ENCODE assay signal across 11 cellular contexts in the genomic region with DNA sequence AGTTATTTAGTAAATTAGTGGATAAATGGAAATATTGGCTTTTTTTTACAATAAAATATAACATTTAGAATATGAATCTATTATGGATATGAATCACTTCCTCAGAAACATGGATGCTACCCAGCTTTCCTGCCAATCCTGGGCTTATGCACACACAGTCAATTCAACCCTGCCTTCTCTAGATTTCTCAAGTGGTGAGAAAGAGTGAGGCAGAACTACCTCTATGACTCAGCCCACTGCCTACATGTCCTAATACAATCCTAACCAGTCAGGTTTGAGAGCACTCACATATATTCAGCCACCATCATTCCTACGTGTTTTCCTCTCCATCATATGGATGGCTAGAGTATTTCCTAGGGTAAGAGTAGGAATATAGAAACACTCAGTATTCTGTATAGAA.
DNase-seq lines count a peak whose midpoint lies in the region; ATAC-seq and TF ChIP-seq lines count a peak whose summit lies in the region.
"Had no signal": no experiment of that assay in that cellular context is flagged by ENCODE, and none has a peak within 500 bp of the region (broad histone marks: within the 10 kb centered on the region; RNA-seq: fewer than 3 reads in every experiment).

No MANE protein-coding gene starts in this region.

- no peak overlapping the region for H3K4me3 ChIP-seq in PC-3 (ENCODE audit: low read length)
- no peak overlapping the region for H3K4me3 ChIP-seq in left lung
- H3K4me3 ChIP-seq: testis had no signal

- H3K4me1 ChIP-seq in PC-3 (ENCODE audit: insufficient read depth, low read length) = peaks cover 8% of the 10 kb centered on the region; the same call in 1 of the 2 replicates
- no peaks in the 10 kb centered on the region for H3K4me1 ChIP-seq in left lung
- H3K4me1 ChIP-seq: testis had no signal

- no peak overlapping the region for H3K9ac ChIP-seq in PC-3 (ENCODE audit: low read length)

- no peak overlapping the region for H2AFZ ChIP-seq in PC-3 (ENCODE audit: low read length)

- H3K9me2 ChIP-seq in PC-3 (replicated peaks; ENCODE audit: low read length) = no peaks in the 10 kb centered on the region

- BruUV-seq in PC-3 (replicated peaks; lab: Mats Ljungman, UMichigan) = no TSS peak

- no peaks in the 10 kb centered on the region for H3F3A ChIP-seq in PC-3 (ENCODE audit: low read length, unreplicated experiment)

- ATAC-seq in GM18909 (IDR thresholded peaks at IDR 0.05; ENCODE audit: poor library complexity, unreplicated experiment) (peak; percentile 67), HG02885 (IDR thresholded peaks at IDR 0.05; ENCODE audit: poor library complexity, unreplicated experiment) (peak; percentile 41), PC-3 (peak; percentile 98), left lung (peak; percentile 43), HG03025 (IDR thresholded peaks at IDR 0.05; ENCODE audit: low FRiP score, unreplicated experiment) (no peak)

- intact Hi-C loops in PC-3 (cut with micrococcal nuclease) = no loop called here
- intact Hi-C loops in left lung (cut with DNase I) = no loop called here

- no peak overlapping the region for H3K4me2 ChIP-seq in PC-3 (ENCODE audit: low read length)

- POLR2A ChIA-PET in PC-3 (lab: Charles Lee; ENCODE audit: unreplicated experiment) = no interaction called here

- H3K9me3 ChIP-seq in PC-3 (ENCODE audit: low read length) (no peaks in the 10 kb centered on the region), left lung (no peaks in the 10 kb centered on the region)
- H3K9me3 ChIP-seq: testis had no signal

- H4K20me1 ChIP-seq in PC-3 (ENCODE audit: low read length) = no peaks in the 10 kb centered on the region

- no peak overlapping the region; the same call in 1 of the 2 replicates for H3K27ac ChIP-seq in PC-3 (ENCODE audit: low read length)
- H3K27ac ChIP-seq in left lung = no peak overlapping the region
- H3K27ac ChIP-seq: testis had no signal

- DNase-seq in PC-3 = peak; percentile 70
- DNase-seq in left lung = no peak
- no peak for DNase-seq in NCI-H2081 treated with DMSO at 0.1 percent for 48 hours (lab: John Stamatoyannopoulos, UW)
- no peak for DNase-seq in retina
- DNase-seq in NCI-H1417 treated with DMSO at 0.1 percent for 48 hours (lab: John Stamatoyannopoulos, UW) = no peak
- DNase-seq: endodermal cell; NK-92 treated with Interleukin-12 subunit alpha and Interleukin-12 subunit beta, amount 100 ng/mL, for 24 hours; testis had no signal

- H3K79me2 ChIP-seq in PC-3 (ENCODE audit: low read length) = no peaks in the 10 kb centered on the region

- H3K27me3 ChIP-seq in PC-3 (ENCODE audit: low read length) = no peaks in the 10 kb centered on the region
- no peaks in the 10 kb centered on the region for H3K27me3 ChIP-seq in left lung
- H3K27me3 ChIP-seq: testis had no signal

- TF ChIP-seq CTCF in PC-3 (conservative IDR thresholded peaks at IDR 0.05; ENCODE audit: low read depth, low read length) (no peak), left lung (IDR thresholded peaks at IDR 0.05) (no peak)

- H3K36me3 ChIP-seq in PC-3 (ENCODE audit: low read depth, low read length) (no peaks in the 10 kb centered on the region), left lung (no peaks in the 10 kb centered on the region)

- CTCF ChIA-PET in PC-3 (lab: Charles Lee) = no interaction called here
